ENCODE assay signal across 13 cellular contexts in genomic region chr1:23904748-23905357, GRCh38. TPM values are rescaled to one million over a fixed set of nuclear protein-coding genes. Genes with fewer than 3 reads are reported as not detected.
DNase-seq lines count a peak whose midpoint lies in the region; ATAC-seq, FAIRE-seq and TF ChIP-seq lines count a peak whose summit lies in the region.
"Had no signal": no experiment of that assay in that cellular context is flagged by ENCODE, and none has a peak within 500 bp of the region (broad histone marks: within the 10 kb centered on the region; RNA-seq: fewer than 3 reads in every experiment).

No MANE protein-coding gene starts in this region.

- H3K4ac ChIP-seq in H1 (replicated peaks; ENCODE audit: insufficient read length, low read depth, low read length), result no peak overlapping the region

- 0 out of 2 replicates have a peak overlapping the region, but pooled peaks have one; percentile 52 for H2BK12ac ChIP-seq in H1 (ENCODE audit: low read depth, low read length)

- H3K36me3 ChIP-seq in H1 (ENCODE audit: control insufficient read depth in 2 of 4, insufficient read depth in 4 of 4, low read length in 3 of 4), result no peaks in the 10 kb centered on the region; a peak in 1 of 8 replicates

- no peaks in the 10 kb centered on the region for H3K79me2 ChIP-seq in H1 (ENCODE audit: control insufficient read depth in 1 of 2, insufficient read depth in 2 of 2, low read length in 2 of 2)

- no peak overlapping the region for H3K56ac ChIP-seq in H1 (replicated peaks; ENCODE audit: insufficient read length, low read depth, low read length)

- H3K27me3 ChIP-seq in H1 (replicated peaks in 1 of 4; ENCODE audit: control insufficient read depth in 3 of 4, extremely low read depth in 1 of 4, insufficient read depth in 3 of 4, low read length in 3 of 4), result peaks cover 5 to 34% (median 27%) of the 10 kb centered on the region in 4 experiments

- POLR2A ChIA-PET in H1 (lab: Charles Lee; ENCODE audit: partially characterized antibody), result no interaction called here

- no peak overlapping the region for H3K4me3 ChIP-seq in H1 (ENCODE audit: extremely low read depth in 1 of 4, insufficient read depth in 2 of 4, low read depth in 3 of 4, low read length in 4 of 4)

- H3K4me2 ChIP-seq in H1 (ENCODE audit: insufficient read depth in 1 of 2, low read depth in 2 of 2, low read length in 2 of 2), result no peak overlapping the region

- H2AFZ ChIP-seq in H1 (ENCODE audit: low read length), result peak overlapping the region; percentile 48

- ATAC-seq in GM21529 (IDR thresholded peaks at IDR 0.05; ENCODE audit: unreplicated experiment), result peak; percentile 43
- no peak for ATAC-seq in GM21526 (IDR thresholded peaks at IDR 0.05; ENCODE audit: low FRiP score, unreplicated experiment)
- ATAC-seq: left colon, Right ventricle myocardium inferior had no signal

- no peaks in the 10 kb centered on the region for H3K79me1 ChIP-seq in H1 (ENCODE audit: low read depth, low read length)

- TF ChIP-seq CTCF in GM10266 (IDR thresholded peaks at IDR 0.05; ENCODE audit: control insufficient read depth, insufficient read depth, low read depth, missing control alignments), result no peak
- TF ChIP-seq CTCF in H1 (IDR thresholded peaks at IDR 0.05; ENCODE audit: control extremely low read depth in 1 of 3, insufficient read depth in 1 of 3, low read depth in 1 of 3, low read length in 3 of 3), result no peak

- no peak overlapping the region for H3K9ac ChIP-seq in H1 (replicated peaks in 1 of 4; ENCODE audit: extremely low read depth in 1 of 4, low read depth in 3 of 4, low read length in 3 of 4)

- H3K23me2 ChIP-seq in H1 (ENCODE audit: low read depth, low read length), result peaks cover 2% of the 10 kb centered on the region; the same call in 1 of the 2 replicates

- H3K27ac ChIP-seq in H1 (ENCODE audit: low read depth, low read length), result no peak overlapping the region

- H3K4me1 ChIP-seq in H1 (replicated peaks in 1 of 4; ENCODE audit: control insufficient read depth in 3 of 4, insufficient read depth in 4 of 4, low read length in 3 of 4), result peaks cover 8 to 15% (median 10%) of the 10 kb centered on the region in 4 experiments

- 0 out of 2 replicates have a peak overlapping the region, but pooled peaks have one; percentile 61 for H2BK15ac ChIP-seq in H1 (ENCODE audit: low read length)

- H4K5ac ChIP-seq in H1 (ENCODE audit: insufficient read length, low read depth, low read length), result no peak overlapping the region

- no peaks in the 10 kb centered on the region for H4K20me1 ChIP-seq in H1 (replicated peaks in 1 of 2; ENCODE audit: control insufficient read depth in 1 of 2, insufficient read depth in 2 of 2, low read length in 2 of 2)

- no peak overlapping the region for H2AK5ac ChIP-seq in H1 (ENCODE audit: low read depth, low read length)

- no peak overlapping the region for H3K23ac ChIP-seq in H1 (ENCODE audit: insufficient read length)

- TF ChIP-seq POLR2A in H1 (IDR thresholded peaks at IDR 0.05; ENCODE audit: control extremely low read depth in 1 of 2, low read depth in 2 of 2, low read length in 2 of 2), result no peak

- DNase-seq in GM10266 (ENCODE audit: extremely low spot score), result peak; percentile 75
- DNase-seq in M059J (ENCODE audit: low read depth), result peak; percentile 81
- no peak for DNase-seq in H1 (ENCODE audit: low read depth in 1 of 2, low spot score in 2 of 2)
- no peak for DNase-seq in central memory CD4-positive, alpha-beta T cell
- DNase-seq in ureter (ENCODE audit: low spot score), result no peak
- DNase-seq in epidermal melanocyte (ENCODE audit: insufficient read length, low spot score), result no peak
- DNase-seq: activated naive CD4-positive, alpha-beta T cell treated with Interleukin-2 at 50 U/mL for 16 hours; left colon had no signal

- no peaks in the 10 kb centered on the region for H3K9me3 ChIP-seq in H1 (ENCODE audit: insufficient read depth in 2 of 2, low read depth in 1 of 2, low read length in 1 of 2)

- TF ChIP-seq RAD21 in H1 (IDR thresholded peaks at IDR 0.05 in 1 of 2, conservative IDR thresholded peaks at IDR 0.05 in 1 of 2; ENCODE audit: low read depth in 2 of 2, low read length in 2 of 2), result no peak

- FAIRE-seq in H1 (lab: Jason Lieb, UNC), result no peak
- FAIRE-seq: endothelial cell of umbilical vein had no signal

- no peak overlapping the region for H2BK5ac ChIP-seq in H1 (ENCODE audit: low read depth, low read length)

- no peak overlapping the region for H4K8ac ChIP-seq in H1 (ENCODE audit: extremely low read depth, insufficient read depth, low read length)

- H2BK120ac ChIP-seq in H1 (replicated peaks; ENCODE audit: low read depth, low read length), result no peak overlapping the region

- WGBS in H1 (ENCODE audit: extremely low coverage in 1 of 2, insufficient coverage in 1 of 2, insufficient read length in 1 of 2, insufficient replicate concordance in 2 of 2, low coverage in 1 of 2, low lambda C conversion rate in 2 of 2, missing lambda C conversion rate in 1 of 2), 2 experiments, result 83% methylated on average over 10 of the region's 10 CpGs; no CpG with 5 or more reads in 1 of the 2 experiments

- H3K14ac ChIP-seq in H1 (ENCODE audit: insufficient read length), result no peak overlapping the region

- TF ChIP-seq EP300 in H1 (IDR thresholded peaks at IDR 0.05; ENCODE audit: borderline replicate concordance in 1 of 2, low read depth in 2 of 2, low read length in 2 of 2), result no peak

- no peak overlapping the region for H4K91ac ChIP-seq in H1 (replicated peaks; ENCODE audit: insufficient read length, low read length)

- CTCF ChIA-PET in H1 (lab: Charles Lee; ENCODE audit: partially characterized antibody), result interaction anchor here (1.3 kb wide), 1 partner anchor 12 kb away, joined by 4 read pairs; no protein-coding TSS in a partner anchor

- no peak overlapping the region; the same call in 1 of the 2 replicates for H3K18ac ChIP-seq in H1 (ENCODE audit: extremely low read depth, low read length)

- 0 out of 2 replicates have a peak overlapping the region, but pooled peaks have one; percentile 61 for H2BK20ac ChIP-seq in H1 (ENCODE audit: low read length)

TF ChIP-seq in H1, 55 proteins besides CTCF, POLR2A, EP300 and RAD21:
- TF ChIP-seq SAP30 (IDR thresholded peaks at IDR 0.05; ENCODE audit: insufficient read depth, insufficient replicate concordance, low read length), result no peak
- no peak for TF ChIP-seq MAX (IDR thresholded peaks at IDR 0.05)
- TF ChIP-seq NANOG (IDR thresholded peaks at IDR 0.05; ENCODE audit: insufficient read depth, low read depth, low read length, poor library complexity, severe bottlenecking), result no peak
- no peak for TF ChIP-seq BACH1 (IDR thresholded peaks at IDR 0.05; ENCODE audit: low read length)
- no peak for TF ChIP-seq E2F6 (IDR thresholded peaks at IDR 0.05)
- no peak for TF ChIP-seq TBP (IDR thresholded peaks at IDR 0.05; ENCODE audit: low read depth, low read length)
- no peak for TF ChIP-seq KDM4A (IDR thresholded peaks at IDR 0.05; ENCODE audit: low read depth, low read length, severe bottlenecking)

RNA-seq across cellular contexts. Expression of gene CNR2, which starts 8.3 kb away (rescaled TPM):
- not detected in 2 replicates for total RNA-seq in M059J (2014; rRNA removed; shearing (Covaris generic))
- total RNA-seq in H1 (2021; fragmentation: NEBNext Ultra II Directional; extraction: Animal tissue kit (Norgen Biotek cat#: 25700)), result not detected in 2 replicates
- polyA plus RNA-seq in H1 (2011; rRNA removed), result not detected in 2 replicates
- polyA plus RNA-seq in H1 (2011; cell fraction: cytosol; rRNA removed), result not detected
- polyA plus RNA-seq in H1 (2011; cell fraction: nucleus; rRNA removed), result not detected
- not detected in 4 replicates for polyA plus RNA-seq in H1 (2012, experiment 1 of 2)
- not detected for polyA plus RNA-seq in H1 (2012, experiment 2 of 2)
- not detected for polyA plus RNA-seq in H1 (2013, experiment 1 of 2)
- not detected for polyA plus RNA-seq in H1 (2013, experiment 2 of 2)
- polyA minus RNA-seq in H1 (2011; rRNA and poly(A)+ RNA removed), result not detected in 2 replicates
- polyA minus RNA-seq in H1 (2011; cell fraction: cytosol; rRNA and poly(A)+ RNA removed), result not detected
- polyA minus RNA-seq in H1 (2011; cell fraction: nucleus; rRNA and poly(A)+ RNA removed), result not detected
- total RNA-seq in ureter, result not detected
- total RNA-seq: endothelial cell of umbilical vein, pulmonary artery endothelial cell, Right ventricle myocardium inferior had no signal
- polyA plus RNA-seq: endothelial cell of umbilical vein had no signal

RNA-seq across cellular contexts. Expression of gene FUCA1, which starts 36.8 kb away (rescaled TPM):
- 65.9 and 67.4 TPM in 2 replicates for total RNA-seq in M059J (2014; rRNA removed; shearing (Covaris generic))
- total RNA-seq in H1 (2021; fragmentation: NEBNext Ultra II Directional; extraction: Animal tissue kit (Norgen Biotek cat#: 25700)), result 6.4 and 7.1 TPM in 2 replicates
- 4.0 and 5.9 TPM in 2 replicates for polyA plus RNA-seq in H1 (2011; rRNA removed)
- 5.9 TPM for polyA plus RNA-seq in H1 (2011; cell fraction: cytosol; rRNA removed)
- polyA plus RNA-seq in H1 (2011; cell fraction: nucleus; rRNA removed), result 3.7 TPM
- polyA plus RNA-seq in H1 (2012, experiment 1 of 2), result 5.5 to 6.1 TPM (median 6.1 TPM) in 4 replicates
- 2.1 TPM for polyA plus RNA-seq in H1 (2012, experiment 2 of 2)
- 8.6 TPM for polyA plus RNA-seq in H1 (2013, experiment 1 of 2)
- 9.7 TPM for polyA plus RNA-seq in H1 (2013, experiment 2 of 2)
- polyA minus RNA-seq in H1 (2011; rRNA and poly(A)+ RNA removed), result 4.9 and 5.0 TPM in 2 replicates
- 2.5 TPM for polyA minus RNA-seq in H1 (2011; cell fraction: cytosol; rRNA and poly(A)+ RNA removed)
- 3.3 TPM for polyA minus RNA-seq in H1 (2011; cell fraction: nucleus; rRNA and poly(A)+ RNA removed)
- 72.3 TPM for total RNA-seq in ureter

RNA-seq across cellular contexts. Expression of gene PNRC2, which starts 54.8 kb away (rescaled TPM):
- 89.5 and 148 TPM in 2 replicates for total RNA-seq in M059J (2014; rRNA removed; shearing (Covaris generic))
- total RNA-seq in H1 (2021; fragmentation: NEBNext Ultra II Directional; extraction: Animal tissue kit (Norgen Biotek cat#: 25700)), result 139 and 147 TPM in 2 replicates
- 57.5 and 84.0 TPM in 2 replicates for polyA plus RNA-seq in H1 (2011; rRNA removed)
- 101 TPM for polyA plus RNA-seq in H1 (2011; cell fraction: cytosol; rRNA removed)
- 31.5 TPM for polyA plus RNA-seq in H1 (2011; cell fraction: nucleus; rRNA removed)
- 65.3 to 149 TPM (median 106 TPM) in 4 replicates for polyA plus RNA-seq in H1 (2012, experiment 1 of 2)
- 9.4 TPM for polyA plus RNA-seq in H1 (2012, experiment 2 of 2)
- polyA plus RNA-seq in H1 (2013, experiment 1 of 2), result 110 TPM
- 114 TPM for polyA plus RNA-seq in H1 (2013, experiment 2 of 2)
- 51.1 and 57.6 TPM in 2 replicates for polyA minus RNA-seq in H1 (2011; rRNA and poly(A)+ RNA removed)
- 65.0 TPM for polyA minus RNA-seq in H1 (2011; cell fraction: cytosol; rRNA and poly(A)+ RNA removed)
- 36.4 TPM for polyA minus RNA-seq in H1 (2011; cell fraction: nucleus; rRNA and poly(A)+ RNA removed)
- 101 TPM for total RNA-seq in ureter

Comparison
In these comparisons a context has a peak if more than half of its experiments do, and no peak if none do; other contexts are left out.
1. DNase-seq: peak in GM10266 (single experiment) and M059J (single experiment); none in H1 (0 of 2), central memory CD4-positive, alpha-beta T cell (single experiment), ureter (single experiment) and epidermal melanocyte (single experiment).